ENCODE assay signal across 11 cellular contexts in the genomic region with DNA sequence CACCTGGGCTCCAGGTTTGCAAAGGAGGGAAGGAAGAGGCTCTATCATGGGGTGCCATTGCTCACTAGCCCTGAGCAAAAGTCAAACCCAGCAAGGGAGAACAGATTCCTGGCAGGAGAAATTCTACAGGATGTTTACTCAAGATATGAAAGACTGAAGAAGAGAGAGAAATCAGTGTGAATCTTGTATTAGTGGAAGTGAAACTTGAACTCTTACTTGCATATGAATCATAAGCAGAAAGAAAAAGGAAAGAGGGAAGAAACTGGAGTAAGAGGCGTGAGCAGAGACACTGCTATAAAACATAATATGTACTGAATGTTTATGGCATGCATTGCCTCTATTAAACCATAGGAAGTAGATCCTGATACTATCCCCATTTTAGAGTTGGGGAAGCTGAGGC.
DNase-seq lines count a peak whose midpoint lies in the region; ATAC-seq lines count a peak whose summit lies in the region.
"Had no signal": no experiment of that assay in that cellular context is flagged by ENCODE, and none has a peak within 500 bp of the region (broad histone marks: within the 10 kb centered on the region; RNA-seq: fewer than 3 reads in every experiment).

No MANE protein-coding gene starts in this region.

- ATAC-seq in GM19395 (IDR thresholded peaks at IDR 0.05; ENCODE audit: unreplicated experiment) (peak; percentile 97), HG02981 (IDR thresholded peaks at IDR 0.05; ENCODE audit: unreplicated experiment) (peak; percentile 88)
- ATAC-seq: right cardiac atrium had no signal

- H3K4me1 ChIP-seq in ACC112 (ENCODE audit: control insufficient read depth, insufficient read depth, low read length, unreplicated experiment): peaks cover 14% of the 10 kb centered on the region

- no peak overlapping the region for H3K27ac ChIP-seq in ACC112 (ENCODE audit: low read depth, low read length)

- H3K79me2 ChIP-seq in ACC112 (ENCODE audit: control insufficient read depth, insufficient read depth, low read length, unreplicated experiment): no peaks in the 10 kb centered on the region

- intact Hi-C loops in cardiac septum (cut with DNase I): no loop called here

- no peak overlapping the region for H3K4me3 ChIP-seq in ACC112 (ENCODE audit: low read depth, low read length)

- H3K27me3 ChIP-seq in ACC112 (ENCODE audit: insufficient read depth, low read length): no peaks in the 10 kb centered on the region

- peak; percentile 73 for DNase-seq in NOMO-1 treated with dmso at 0.1 percent for 144 hours (lab: John Stamatoyannopoulos, UW; ENCODE audit: unreplicated experiment)
- DNase-seq in NCI-H146 (lab: John Stamatoyannopoulos, UW): no peak
- no peak for DNase-seq in cardiac septum (ENCODE audit: low spot score)
- DNase-seq in putamen (ENCODE audit: low spot score): no peak
- DNase-seq in T1000 (lab: John Stamatoyannopoulos, UW): no peak
- DNase-seq: activated B cell treated with CpG ODN at 0.5 μM for 24 hours, NCI-H2227 treated with DMSO at 0.1 percent for 48 hours, right cardiac atrium had no signal

- H3K36me3 ChIP-seq in ACC112 (ENCODE audit: insufficient read depth, low read length): no peaks in the 10 kb centered on the region

- peak overlapping the region; percentile 1 for H2AFZ ChIP-seq in ACC112 (ENCODE audit: low read length, unreplicated experiment)
